9 cellular contexts compared by ENCODE assay signal in the genomic region with DNA sequence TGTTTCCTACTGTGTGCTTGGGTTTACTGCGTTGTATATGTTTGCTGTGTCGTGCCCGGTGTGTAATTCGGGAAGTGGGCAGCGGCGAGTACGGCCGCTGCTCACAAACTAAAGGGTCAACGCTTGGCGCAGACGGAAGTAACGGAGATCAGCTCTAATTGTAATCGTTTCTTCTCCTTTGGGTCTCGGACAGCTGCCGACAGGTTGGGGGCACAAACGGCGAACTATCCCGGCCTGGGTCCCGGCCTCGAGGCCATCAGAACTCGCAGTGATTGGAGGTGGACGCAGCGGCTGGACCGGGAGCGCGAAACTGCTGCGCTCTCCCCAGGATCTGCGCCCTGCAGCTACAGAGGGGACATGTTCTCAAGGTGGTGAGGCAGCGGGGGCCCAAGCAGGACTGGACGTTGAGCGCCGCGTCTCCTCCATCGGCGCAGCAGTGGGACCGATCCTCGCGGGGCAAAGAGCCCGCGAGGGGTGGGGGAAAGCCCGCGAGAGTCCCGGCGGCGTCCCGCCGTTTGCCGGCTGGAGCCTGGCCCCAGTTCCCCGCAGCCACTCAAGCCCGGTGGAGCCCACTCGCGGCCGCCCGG. TPM values are rescaled to one million over a fixed set of nuclear protein-coding genes. Genes with fewer than 3 reads are reported as not detected.
DNase-seq lines count a peak whose midpoint lies in the region; ATAC-seq and TF ChIP-seq lines count a peak whose summit lies in the region.
"Had no signal": no experiment of that assay in that cellular context is flagged by ENCODE, and none has a peak within 500 bp of the region (broad histone marks: within the 10 kb centered on the region; RNA-seq: fewer than 3 reads in every experiment).

No MANE protein-coding gene starts in this region.

- TF ChIP-seq CTCF in breast epithelium (IDR thresholded peaks at IDR 0.05) (no peak), mammary epithelial cell (conservative IDR thresholded peaks at IDR 0.05 in 1 of 2, IDR thresholded peaks at IDR 0.05 in 1 of 2; ENCODE audit: extremely low read depth in 1 of 2, insufficient read depth in 1 of 2, low read depth in 1 of 2, low read length in 2 of 2) (no peak), dorsolateral prefrontal cortex (IDR thresholded peaks at IDR 0.05 in 54 of 56, conservative IDR thresholded peaks at IDR 0.05 in 2 of 56; ENCODE audit: low read depth in 1 of 56, partially characterized antibody in 56 of 56) (no peak), upper lobe of left lung (IDR thresholded peaks at IDR 0.05) (no peak), GM13977 (IDR thresholded peaks at IDR 0.05; ENCODE audit: extremely low read depth, insufficient read depth, missing control alignments) (no peak)

- H3K27me3 ChIP-seq in breast epithelium (peaks cover 0 to 97% of the 10 kb centered on the region in 2 donors), mammary epithelial cell (ENCODE audit: insufficient read depth, low read length) (peaks cover 25% of the 10 kb centered on the region), dorsolateral prefrontal cortex (peaks cover 0 to 99% (median 71%) of the 10 kb centered on the region in 45 donors), muscle layer of colon (ENCODE audit: control insufficient read depth in 1 of 2, insufficient read depth in 2 of 2, low read length in 2 of 2) (peaks cover 53 to 95% of the 10 kb centered on the region in 2 donors), upper lobe of left lung (peaks cover 0 to 63% (median 1%) of the 10 kb centered on the region in 4 donors)

- no peak overlapping the region for H3K4me2 ChIP-seq in mammary epithelial cell (ENCODE audit: insufficient read depth, low read depth, low read length)

- TF ChIP-seq POLR2A in breast epithelium (IDR thresholded peaks at IDR 0.05), result no peak
- no peak for TF ChIP-seq POLR2A in upper lobe of left lung (IDR thresholded peaks at IDR 0.05)

- no peaks in the 10 kb centered on the region for H4K20me1 ChIP-seq in mammary epithelial cell (ENCODE audit: insufficient read depth, low read length)

- 18% methylated on average over 13 of the region's 54 CpGs for WGBS in mammary epithelial cell (ENCODE audit: low coverage, missing lambda C conversion rate)
- WGBS in upper lobe of left lung, 2 donors, result 3 to 38% methylated on average over 4 to 26 of the region's 54 CpGs

- DNase-seq in breast epithelium (ENCODE audit: low spot score in 2 of 2), result no peak
- no peak for DNase-seq in mammary epithelial cell
- no peak for DNase-seq in dorsolateral prefrontal cortex
- no peak for DNase-seq in upper lobe of left lung
- no peak for DNase-seq in stimulated activated CD8-positive, alpha-beta memory T cell treated with anti-CD3 and anti-CD28 coated beads, Interleukin-4, amount 100 ng/mL, for 48 hours
- DNase-seq in GM13977 (ENCODE audit: low spot score), result no peak
- DNase-seq in GDM1 (lab: John Stamatoyannopoulos, UW), result no peak

- H3K79me2 ChIP-seq in mammary epithelial cell (ENCODE audit: insufficient read depth, low read length), result no peaks in the 10 kb centered on the region

- peaks cover 0 to 5% of the 10 kb centered on the region in 2 donors for H3K9me3 ChIP-seq in breast epithelium
- peaks cover 26% of the 10 kb centered on the region for H3K9me3 ChIP-seq in mammary epithelial cell (replicated peaks; ENCODE audit: insufficient read depth, low read length)
- peaks cover 4% of the 10 kb centered on the region for H3K9me3 ChIP-seq in muscle layer of colon (ENCODE audit: low read length)
- peaks cover 0 to 4% (median 0%) of the 10 kb centered on the region in 4 donors for H3K9me3 ChIP-seq in upper lobe of left lung

- no peaks in the 10 kb centered on the region for H3K4me1 ChIP-seq in breast epithelium
- no peaks in the 10 kb centered on the region for H3K4me1 ChIP-seq in mammary epithelial cell (ENCODE audit: insufficient read depth, low read length)
- no peaks in the 10 kb centered on the region for H3K4me1 ChIP-seq in muscle layer of colon (ENCODE audit: insufficient read depth, low read length)
- H3K4me1 ChIP-seq in upper lobe of left lung, result peaks cover 0 to 33% (median 9%) of the 10 kb centered on the region in 4 donors

- no TSS peak for BruUV-seq in mammary epithelial cell (replicated peaks; lab: Mats Ljungman, UMichigan)

- intact Hi-C loops in breast epithelium (cut with DNase I; ENCODE audit: low total_unique reads) (no loop called here), mammary epithelial cell (cut with micrococcal nuclease) (no loop called here), dorsolateral prefrontal cortex (cut with DNase I) (no loop called here)

- ATAC-seq in upper lobe of left lung (ENCODE audit: low FRiP score in 2 of 2), result peak in 1 of 2 donors; percentile 37

- dilution Hi-C loops in mammary epithelial cell (cut with HindIII; ENCODE audit: low sequenced_read_pairs), result no loop called here

- in situ Hi-C loops in mammary epithelial cell (cut with MboI; ENCODE audit: low sequenced_read_pairs in 2 of 2) (no loop called here), GM13977 (cut with MboI; ENCODE audit: low pct_unique_long_range_greater_than_20kb, low sequenced_read_pairs, unreplicated experiment) (no loop called here)

- H3K9ac ChIP-seq in mammary epithelial cell (ENCODE audit: insufficient read depth, low read length) (no peak overlapping the region), muscle layer of colon (ENCODE audit: low read length) (no peak overlapping the region)

- no peak for TF ChIP-seq EP300 in upper lobe of left lung (IDR thresholded peaks at IDR 0.05)

- CTCF ChIA-PET in mammary epithelial cell (lab: Charles Lee; ENCODE audit: low non-redundant PET), result no interaction called here

- H3K4me3 ChIP-seq in breast epithelium (peak overlapping the region; percentile 47 to 71 (median 51)), mammary epithelial cell (replicated peaks in 1 of 3; ENCODE audit: insufficient read depth in 1 of 3, low read depth in 2 of 3, low read length in 3 of 3) (no peak overlapping the region), dorsolateral prefrontal cortex (peak overlapping the region; percentile 34 to 72 (median 61)), muscle layer of colon (ENCODE audit: low read depth in 1 of 2, low read length in 2 of 2) (peak overlapping the region; percentile 36 to 58), upper lobe of left lung (peak overlapping the region; percentile 22 to 59 (median 45))

- H3K36me3 ChIP-seq in breast epithelium (no peaks in the 10 kb centered on the region), mammary epithelial cell (ENCODE audit: insufficient read depth, low read length) (no peaks in the 10 kb centered on the region), muscle layer of colon (ENCODE audit: insufficient read depth, low read length) (no peaks in the 10 kb centered on the region), upper lobe of left lung (no peaks in the 10 kb centered on the region)

- H3K27ac ChIP-seq in breast epithelium, result no peak overlapping the region
- H3K27ac ChIP-seq in mammary epithelial cell (ENCODE audit: insufficient read depth, low read depth, low read length), result no peak overlapping the region
- H3K27ac ChIP-seq in dorsolateral prefrontal cortex, result peak overlapping the region in 21 of 59 donors; percentile 5 to 77 (median 42)
- H3K27ac ChIP-seq in muscle layer of colon (ENCODE audit: low read depth, low read length), result no peak overlapping the region
- no peak overlapping the region for H3K27ac ChIP-seq in upper lobe of left lung

- H2AFZ ChIP-seq in mammary epithelial cell (ENCODE audit: low read depth, low read length), result no peak overlapping the region

RNA-seq across cellular contexts. Expression of a gene that starts 0.5 kb away (rescaled TPM):
- not detected for total RNA-seq in breast epithelium
- total RNA-seq in mammary epithelial cell, result not detected
- not detected for polyA plus RNA-seq in mammary epithelial cell
- not detected for polyA minus RNA-seq in mammary epithelial cell
- total RNA-seq in dorsolateral prefrontal cortex, result 1 to 10 TPM in 102 of 120 experiments, under 1 TPM in 18; 0.52 to 6.4 (median 1.8) TPM
- total RNA-seq in upper lobe of left lung, result under 1 TPM in 2 of 6 donors, not detected in 4; 0.07 to 0.11 TPM
- total RNA-seq: omental fat pad had no signal

Comparison
In these comparisons a context has a peak if more than half of its experiments do, and no peak if none do; other contexts are left out.
1. H3K4me3 ChIP-seq: peak in breast epithelium (3 of 3), dorsolateral prefrontal cortex (59 of 59), muscle layer of colon (2 of 2) and upper lobe of left lung (4 of 4); none in mammary epithelial cell (0 of 3).